ENCODE assay signal across 8 cellular contexts in the genomic region with DNA sequence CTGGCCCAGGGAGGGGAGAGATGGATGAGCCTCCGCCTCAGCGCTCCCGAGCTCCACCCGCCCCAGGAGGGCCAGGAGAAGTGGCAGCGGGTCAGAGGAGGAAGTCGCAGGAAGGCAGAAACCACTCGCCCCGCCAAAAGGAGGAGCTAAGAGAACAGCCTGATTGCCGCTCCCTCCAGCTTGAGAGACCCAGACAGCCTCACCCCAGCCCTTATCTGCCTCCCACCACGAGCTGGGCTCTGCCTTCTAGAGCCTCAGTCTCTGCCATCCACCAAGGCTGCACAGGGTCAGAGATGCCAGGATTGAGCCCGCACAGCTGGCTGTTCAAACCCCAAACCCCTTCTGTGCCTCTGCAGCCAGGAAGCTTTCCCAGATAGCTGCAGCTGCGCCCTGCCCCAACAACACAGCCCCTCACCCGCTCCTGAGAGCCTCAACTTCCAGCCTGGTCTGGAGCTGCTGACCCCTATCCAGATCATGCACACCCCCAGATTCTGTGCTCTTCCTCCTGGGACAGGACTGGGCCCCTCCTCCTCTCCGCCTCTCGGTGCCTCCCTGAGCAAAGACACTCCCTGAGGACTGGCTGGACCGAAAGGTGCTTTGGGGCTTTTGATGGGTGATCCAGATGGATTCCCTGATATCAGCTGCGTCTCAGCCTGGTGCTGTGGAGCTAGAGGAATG. TPM values are rescaled to one million over a fixed set of nuclear protein-coding genes. Genes with fewer than 3 reads are reported as not detected.
DNase-seq lines count a peak whose midpoint lies in the region; ATAC-seq and TF ChIP-seq lines count a peak whose summit lies in the region.

No MANE protein-coding gene starts in this region.

- no peaks in the 10 kb centered on the region for H3K9me3 Mint-ChIP-seq in CD8-positive, alpha-beta T cell

- ATAC-seq in CD8-positive, alpha-beta T cell = peak; percentile 51
- ATAC-seq in GM21360 (IDR thresholded peaks at IDR 0.05; ENCODE audit: unreplicated experiment) = no peak

- POLR2A ChIA-PET in CD8-positive, alpha-beta T cell (lab: Charles Lee) = interaction anchor here (0.6 to 2.1 kb wide), 10 partner anchors 9 to 1422 kb away, joined by 3 to 10 read pairs (median 4); a partner anchor contains a TSS
- POLR2A ChIA-PET in HEK293 (lab: Yijun Ruan, JAX) = interaction anchor here (0.6 to 1.0 kb wide), 7 partner anchors 9 to 458 kb away, joined by 3 to 4 read pairs (median 3); a partner anchor contains a TSS

- H3K27ac Mint-ChIP-seq in CD8-positive, alpha-beta T cell = peak overlapping the region; percentile 94

- CTCF ChIA-PET in CD8-positive, alpha-beta T cell (lab: Charles Lee) = interaction anchor here (0.7 to 3.4 kb wide), 8 partner anchors 11 to 119 kb away, joined by 3 to 18 read pairs (median 4); a partner anchor contains a TSS
- CTCF ChIA-PET in HEK293 (lab: Yijun Ruan, JAX) = interaction anchor here (0.6 to 2.2 kb wide), 5 partner anchors 8 to 122 kb away, joined by 3 to 8 read pairs (median 5); no protein-coding TSS in a partner anchor

- H3K4me3 ChIP-seq in CD8-positive, alpha-beta T cell (ENCODE audit: low read depth, low read length) = peak overlapping the region; percentile 83
- no peak overlapping the region for H3K4me3 ChIP-seq in HEK293 (ENCODE audit: low read depth, low read length)

- peak overlapping the region; percentile 76 for H3K27ac ChIP-seq in CD8-positive, alpha-beta T cell (ENCODE audit: low read depth, low read length)
- H3K27ac ChIP-seq in HEK293 (ENCODE audit: extremely low read depth, low read depth, low read length) = no peak overlapping the region

- no peak for TF ChIP-seq CTCF in CD8-positive, alpha-beta T cell (IDR thresholded peaks at IDR 0.05)
- TF ChIP-seq CTCF in HEK293 (tag by site-specific recombination; IDR thresholded peaks at IDR 0.05) = no peak

- H3K36me3 Mint-ChIP-seq in CD8-positive, alpha-beta T cell = peaks cover 15% of the 10 kb centered on the region

- no peaks in the 10 kb centered on the region for H3K27me3 Mint-ChIP-seq in CD8-positive, alpha-beta T cell (ENCODE audit: low read depth)

- H3K27me3 ChIP-seq in CD8-positive, alpha-beta T cell (ENCODE audit: insufficient read depth, low read length) = no peaks in the 10 kb centered on the region

- peaks cover 40% of the 10 kb centered on the region for H3K4me1 Mint-ChIP-seq in CD8-positive, alpha-beta T cell (ENCODE audit: low read depth)

- no peaks in the 10 kb centered on the region for H3K9me3 ChIP-seq in CD8-positive, alpha-beta T cell (ENCODE audit: low read length)
- H3K9me3 ChIP-seq in HEK293 (ENCODE audit: control insufficient read depth, insufficient read depth, low read depth, low read length) = no peaks in the 10 kb centered on the region

- DNase-seq in CD8-positive, alpha-beta T cell = peak; percentile 33 to 79 (median 68)
- DNase-seq in NCI-H510A (lab: John Stamatoyannopoulos, UW) (peak; percentile 89), midbrain (lab: John Stamatoyannopoulos, UW) (peak; percentile 10)
- DNase-seq in activated CD4-positive, alpha-beta T cell treated with anti-CD3 and anti-CD28 coated beads for 4 hours = peak; percentile 61 to 62
- DNase-seq in effector CD8-positive, alpha-beta T cell (lab: John Stamatoyannopoulos, UW) = peak; percentile 45
- peak; percentile 35 to 37 for DNase-seq in stimulated activated CD8-positive, alpha-beta memory T cell treated with anti-CD3 and anti-CD28 coated beads, Interleukin-7, amount 100 ng/mL, for 1 hour (ENCODE audit: low read depth in 2 of 2)

- H3K4me1 ChIP-seq in CD8-positive, alpha-beta T cell (ENCODE audit: insufficient read depth, low read length) = peaks cover 39% of the 10 kb centered on the region
- H3K4me1 ChIP-seq in HEK293 (ENCODE audit: control insufficient read depth, insufficient read depth, low read length) = peaks cover 6% of the 10 kb centered on the region; the same call in 1 of the 2 replicates

- intact Hi-C loops in CD8-positive, alpha-beta T cell (cut with DNase I, micrococcal nuclease) = loop anchor here (2.0 kb wide), 5 partner anchors 20 to 402 kb away; a partner anchor contains a TSS

- peak overlapping the region; percentile 91 for H3K4me3 Mint-ChIP-seq in CD8-positive, alpha-beta T cell

- H3K36me3 ChIP-seq in CD8-positive, alpha-beta T cell (ENCODE audit: insufficient read depth, low read length) = no peaks in the 10 kb centered on the region
- H3K36me3 ChIP-seq in HEK293 (ENCODE audit: control insufficient read depth in 2 of 2, insufficient read depth in 1 of 2, low read length in 2 of 2) = no peaks in the 10 kb centered on the region

TF ChIP-seq in HEK293, 187 proteins besides CTCF, POLR2A, EP300 and RAD21 (continues in another document):
- TF ChIP-seq GLIS1 (tag by site-specific recombination; IDR thresholded peaks at IDR 0.05) (peak; percentile 46; the same call in 1 of the 2 replicates), ZNF561 (tag by site-specific recombination; IDR thresholded peaks at IDR 0.05; ENCODE audit: borderline replicate concordance) (no peak), ZNF112 (tag by site-specific recombination; IDR thresholded peaks at IDR 0.05) (no peak), IKZF3 (tag by site-specific recombination; IDR thresholded peaks at IDR 0.05) (peak; percentile 74; the same call in 1 of the 2 replicates), ZNF391 (tag by site-specific recombination; IDR thresholded peaks at IDR 0.05; ENCODE audit: borderline replicate concordance, low read depth) (no peak), ZNF677 (tag by site-specific recombination; IDR thresholded peaks at IDR 0.05) (no peak), ZNF433 (tag by site-specific recombination; IDR thresholded peaks at IDR 0.05; ENCODE audit: low read depth) (no peak), ZNF600 (tag by site-specific recombination; IDR thresholded peaks at IDR 0.05) (peak; percentile 69), ZNF610 (tag by site-specific recombination; IDR thresholded peaks at IDR 0.05; ENCODE audit: borderline replicate concordance) (peak; percentile 88; the same call in 1 of the 2 replicates), ZNF248 (tag by site-specific recombination; IDR thresholded peaks at IDR 0.05) (no peak), SP2 (tag by site-specific recombination; IDR thresholded peaks at IDR 0.05) (peak; percentile 80), KLF1 (tag by site-specific recombination; IDR thresholded peaks at IDR 0.05) (peak; percentile 37), ZBTB48 (tag by site-specific recombination; IDR thresholded peaks at IDR 0.05) (peak; percentile 53), ZEB2 (tag by site-specific recombination; IDR thresholded peaks at IDR 0.05) (0 out of 2 replicates have a peak, but pooled peaks have one; percentile 14), ZNF335 (tag by site-specific recombination; conservative IDR thresholded peaks at IDR 0.05) (peak; percentile 33; the same call in 1 of the 2 replicates)
- TF ChIP-seq, protein P1, sequence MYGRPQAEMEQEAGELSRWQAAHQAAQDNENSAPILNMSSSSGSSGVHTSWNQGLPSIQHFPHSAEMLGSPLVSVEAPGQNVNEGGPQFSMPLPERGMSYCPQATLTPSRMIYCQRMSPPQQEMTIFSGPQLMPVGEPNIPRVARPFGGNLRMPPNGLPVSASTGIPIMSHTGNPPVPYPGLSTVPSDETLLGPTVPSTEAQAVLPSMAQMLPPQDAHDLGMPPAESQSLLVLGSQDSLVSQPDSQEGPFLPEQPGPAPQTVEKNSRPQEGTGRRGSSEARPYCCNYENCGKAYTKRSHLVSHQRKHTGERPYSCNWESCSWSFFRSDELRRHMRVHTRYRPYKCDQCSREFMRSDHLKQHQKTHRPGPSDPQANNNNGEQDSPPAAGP (tag by site-specific recombination; IDR thresholded peaks at IDR 0.05) = 0 out of 2 replicates have a peak, but pooled peaks have one; percentile 39
- TF ChIP-seq, protein P2, sequence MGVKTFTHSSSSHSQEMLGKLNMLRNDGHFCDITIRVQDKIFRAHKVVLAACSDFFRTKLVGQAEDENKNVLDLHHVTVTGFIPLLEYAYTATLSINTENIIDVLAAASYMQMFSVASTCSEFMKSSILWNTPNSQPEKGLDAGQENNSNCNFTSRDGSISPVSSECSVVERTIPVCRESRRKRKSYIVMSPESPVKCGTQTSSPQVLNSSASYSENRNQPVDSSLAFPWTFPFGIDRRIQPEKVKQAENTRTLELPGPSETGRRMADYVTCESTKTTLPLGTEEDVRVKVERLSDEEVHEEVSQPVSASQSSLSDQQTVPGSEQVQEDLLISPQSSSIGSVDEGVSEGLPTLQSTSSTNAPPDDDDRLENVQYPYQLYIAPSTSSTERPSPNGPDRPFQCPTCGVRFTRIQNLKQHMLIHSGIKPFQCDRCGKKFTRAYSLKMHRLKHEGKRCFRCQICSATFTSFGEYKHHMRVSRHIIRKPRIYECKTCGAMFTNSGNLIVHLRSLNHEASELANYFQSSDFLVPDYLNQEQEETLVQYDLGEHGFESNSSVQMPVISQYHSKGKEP (tag by site-specific recombination; IDR thresholded peaks at IDR 0.05) = no peak
- TF ChIP-seq, protein P3, sequence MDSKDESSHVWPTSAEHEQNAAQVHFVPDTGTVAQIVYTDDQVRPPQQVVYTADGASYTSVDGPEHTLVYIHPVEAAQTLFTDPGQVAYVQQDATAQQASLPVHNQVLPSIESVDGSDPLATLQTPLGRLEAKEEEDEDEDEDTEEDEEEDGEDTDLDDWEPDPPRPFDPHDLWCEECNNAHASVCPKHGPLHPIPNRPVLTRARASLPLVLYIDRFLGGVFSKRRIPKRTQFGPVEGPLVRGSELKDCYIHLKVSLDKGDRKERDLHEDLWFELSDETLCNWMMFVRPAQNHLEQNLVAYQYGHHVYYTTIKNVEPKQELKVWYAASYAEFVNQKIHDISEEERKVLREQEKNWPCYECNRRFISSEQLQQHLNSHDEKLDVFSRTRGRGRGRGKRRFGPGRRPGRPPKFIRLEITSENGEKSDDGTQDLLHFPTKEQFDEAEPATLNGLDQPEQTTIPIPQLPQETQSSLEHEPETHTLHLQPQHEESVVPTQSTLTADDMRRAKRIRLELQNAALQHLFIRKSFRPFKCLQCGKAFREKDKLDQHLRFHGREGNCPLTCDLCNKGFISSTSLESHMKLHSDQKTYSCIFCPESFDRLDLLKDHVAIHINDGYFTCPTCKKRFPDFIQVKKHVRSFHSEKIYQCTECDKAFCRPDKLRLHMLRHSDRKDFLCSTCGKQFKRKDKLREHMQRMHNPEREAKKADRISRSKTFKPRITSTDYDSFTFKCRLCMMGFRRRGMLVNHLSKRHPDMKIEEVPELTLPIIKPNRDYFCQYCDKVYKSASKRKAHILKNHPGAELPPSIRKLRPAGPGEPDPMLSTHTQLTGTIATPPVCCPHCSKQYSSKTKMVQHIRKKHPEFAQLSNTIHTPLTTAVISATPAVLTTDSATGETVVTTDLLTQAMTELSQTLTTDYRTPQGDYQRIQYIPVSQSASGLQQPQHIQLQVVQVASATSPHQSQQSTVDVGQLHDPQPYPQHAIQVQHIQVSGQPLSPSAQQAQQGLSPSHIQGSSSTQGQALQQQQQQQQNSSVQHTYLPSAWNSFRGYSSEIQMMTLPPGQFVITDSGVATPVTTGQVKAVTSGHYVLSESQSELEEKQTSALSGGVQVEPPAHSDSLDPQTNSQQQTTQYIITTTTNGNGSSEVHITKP (tag by site-specific recombination; IDR thresholded peaks at IDR 0.05) = peak; percentile 93

RNA-seq across cellular contexts. Expression of a gene that starts 1.0 kb away (rescaled TPM):
- total RNA-seq in CD8-positive, alpha-beta T cell = 100 to 1,000 TPM; 197 to 200 TPM

RNA-seq across cellular contexts. Expression of a gene that starts 49.0 kb away (rescaled TPM):
- under 1 TPM; 0.67 to 0.95 TPM for total RNA-seq in CD8-positive, alpha-beta T cell

Comparison
In these comparisons a context has a peak if more than half of its experiments do, and no peak if none do; other contexts are left out.
1. DNase-seq: peak in every context shown above with its lines; median percentile 89 in NCI-H510A; 68 in CD8-positive, alpha-beta T cell; 62 in activated CD4-positive, alpha-beta T cell treated with anti-CD3 and anti-CD28 coated beads for 4 hours; 45 in effector CD8-positive, alpha-beta T cell; 36 in stimulated activated CD8-positive, alpha-beta memory T cell treated with anti-CD3 and anti-CD28 coated beads, Interleukin-7, amount 100 ng/mL, for 1 hour; 10 in midbrain.